8 cellular contexts compared by ENCODE assay signal in genomic region chr5:115170128-115170923, GRCh38. TPM values are rescaled to one million over a fixed set of nuclear protein-coding genes. Genes with fewer than 3 reads are reported as not detected.
DNase-seq lines count a peak whose midpoint lies in the region; ATAC-seq and TF ChIP-seq lines count a peak whose summit lies in the region.

No MANE protein-coding gene starts in this region.

- H4K8ac ChIP-seq in neuronal stem cell (ENCODE audit: low read depth, low read length), result peak overlapping the region; percentile 96

- no peak for DNase-seq in CD4-positive, alpha-beta T cell
- DNase-seq in WERI-Rb-1 (peak; percentile 40), fibroblast of gingiva (ENCODE audit: low read depth) (peak; percentile 3), neuronal stem cell (ENCODE audit: low spot score) (no peak), OCI-M2 (lab: John Stamatoyannopoulos, UW; ENCODE audit: unreplicated experiment) (no peak), KG1 (lab: John Stamatoyannopoulos, UW) (no peak)

- peaks cover 10% of the 10 kb centered on the region for H3K9me3 ChIP-seq in CD4-positive, alpha-beta T cell (ENCODE audit: control insufficient read depth, low read length)
- H3K9me3 ChIP-seq in WERI-Rb-1 (ENCODE audit: severe bottlenecking) (peaks cover 4% of the 10 kb centered on the region), neuronal stem cell (replicated peaks in 1 of 2; ENCODE audit: control insufficient read depth in 2 of 2, insufficient read depth in 1 of 2, low read depth in 1 of 2, low read length in 2 of 2) (peaks cover 16 to 21% of the 10 kb centered on the region in 2 donors)

- H4K91ac ChIP-seq in neuronal stem cell (ENCODE audit: low read depth, low read length, poor library complexity), result no peak overlapping the region

- H2BK15ac ChIP-seq in neuronal stem cell (ENCODE audit: low read length), result peak overlapping the region; percentile 89

- no peak for TF ChIP-seq CTCF in CD4-positive, alpha-beta T cell (IDR thresholded peaks at IDR 0.05)
- no peak for TF ChIP-seq CTCF in WERI-Rb-1 (IDR thresholded peaks at IDR 0.05; ENCODE audit: low read depth, low read length)

- H3K79me1 ChIP-seq in neuronal stem cell (ENCODE audit: low read depth, low read length), result peaks cover 14% of the 10 kb centered on the region

- peak overlapping the region; percentile 93 for H3K9ac ChIP-seq in neuronal stem cell (ENCODE audit: low read depth, low read length, poor library complexity)

- peaks cover 28% of the 10 kb centered on the region for H3K36me3 ChIP-seq in WERI-Rb-1
- H3K36me3 ChIP-seq in neuronal stem cell (replicated peaks in 1 of 2; ENCODE audit: control insufficient read depth in 2 of 2, insufficient read depth in 2 of 2, low read length in 2 of 2), result peaks cover 0 to 7% of the 10 kb centered on the region in 2 donors

- no peak overlapping the region for H2BK12ac ChIP-seq in neuronal stem cell (ENCODE audit: low read length)

- no CpG with 5 or more reads among the region's 70 CpGs for WGBS in neuronal stem cell (ENCODE audit: extremely low coverage in 2 of 2, insufficient read length in 2 of 2, insufficient replicate concordance in 1 of 2), 2 donors

- H3K4me2 ChIP-seq in neuronal stem cell (ENCODE audit: insufficient read depth, low read length, poor library complexity, severe bottlenecking), result peak overlapping the region; percentile 84

- H2AFZ ChIP-seq in neuronal stem cell (ENCODE audit: low read length), result peak overlapping the region; percentile 100

- H3K4me3 Mint-ChIP-seq in CD4-positive, alpha-beta T cell, result peak overlapping the region; percentile 85

- no peak for ATAC-seq in CD4-positive, alpha-beta T cell (ENCODE audit: poor library complexity)
- ATAC-seq in GM19372 (IDR thresholded peaks at IDR 0.05; ENCODE audit: low read depth, unreplicated experiment), result peak; percentile 49
- ATAC-seq in HG03280 (IDR thresholded peaks at IDR 0.05; ENCODE audit: unreplicated experiment), result peak; percentile 56

- peaks cover 84% of the 10 kb centered on the region for H3K27me3 ChIP-seq in CD4-positive, alpha-beta T cell (ENCODE audit: control insufficient read depth, insufficient read depth, low read length)
- no peaks in the 10 kb centered on the region for H3K27me3 ChIP-seq in WERI-Rb-1 (ENCODE audit: insufficient read depth, low read depth, severe bottlenecking)
- H3K27me3 ChIP-seq in neuronal stem cell (ENCODE audit: control insufficient read depth in 3 of 3, insufficient read depth in 3 of 3, low read depth in 1 of 3, low read length in 3 of 3), result peaks cover 0 to 56% (median 14%) of the 10 kb centered on the region in 3 experiments

- H3K27ac Mint-ChIP-seq in CD4-positive, alpha-beta T cell, result no peak overlapping the region

- H3K36me3 Mint-ChIP-seq in CD4-positive, alpha-beta T cell (ENCODE audit: low read depth), result no peaks in the 10 kb centered on the region

- peak overlapping the region; percentile 82 for H2BK5ac ChIP-seq in neuronal stem cell (ENCODE audit: low read length)

- H3K4me1 ChIP-seq in neuronal stem cell (ENCODE audit: control insufficient read depth in 2 of 2, insufficient read depth in 1 of 2, low read depth in 1 of 2, low read length in 2 of 2), result peaks cover 0 to 2% of the 10 kb centered on the region in 2 donors

- peak overlapping the region; percentile 99 for H3K18ac ChIP-seq in neuronal stem cell (ENCODE audit: low read length)

- intact Hi-C loops in CD4-positive, alpha-beta T cell (cut with DNase I, micrococcal nuclease), result loop anchor here in 1 of 2 experiments (5.0 to 10.0 kb wide), 2 partner anchors 374 to 457 kb away; partner anchors contain the start of genes FEM1C and TMED7

- H3K4me1 Mint-ChIP-seq in CD4-positive, alpha-beta T cell (ENCODE audit: low read depth), result peaks cover 15% of the 10 kb centered on the region

- H3K4me3 ChIP-seq in WERI-Rb-1 (ENCODE audit: low read depth, low read length), result peak overlapping the region; percentile 86
- H3K4me3 ChIP-seq in neuronal stem cell (ENCODE audit: low read length in 2 of 2), result peak overlapping the region; percentile 93 to 96

- H3K27ac ChIP-seq in CD4-positive, alpha-beta T cell (ENCODE audit: low read depth, low read length), result no peak overlapping the region
- H3K27ac ChIP-seq in WERI-Rb-1 (peak overlapping the region; percentile 94), neuronal stem cell (replicated peaks; ENCODE audit: low read length) (peak overlapping the region; percentile 77)

- POLR2A ChIA-PET in CD4-positive, alpha-beta T cell (lab: Charles Lee), result interaction anchor here (0.9 kb wide), 1 partner anchor 11 kb away, joined by 3 read pairs; no protein-coding TSS in a partner anchor

- peaks cover 5% of the 10 kb centered on the region for H3K9me3 Mint-ChIP-seq in CD4-positive, alpha-beta T cell

- no peak overlapping the region for H2BK120ac ChIP-seq in neuronal stem cell (ENCODE audit: low read depth, low read length)

- no peak overlapping the region for H2AK5ac ChIP-seq in neuronal stem cell (ENCODE audit: low read depth, low read length)

- no peak overlapping the region for H3K14ac ChIP-seq in neuronal stem cell (ENCODE audit: low read length)

- H3K23ac ChIP-seq in neuronal stem cell (ENCODE audit: low read depth, low read length, poor library complexity), result peak overlapping the region; percentile 89

- CTCF ChIA-PET in CD4-positive, alpha-beta T cell (lab: Charles Lee), result no interaction called here

- peaks cover 82% of the 10 kb centered on the region for H3K27me3 Mint-ChIP-seq in CD4-positive, alpha-beta T cell

- peak overlapping the region; percentile 84 for H3K4ac ChIP-seq in neuronal stem cell (ENCODE audit: low read length)

RNA-seq across cellular contexts. Expression of gene TRIM36, which starts 0.6 kb away (rescaled TPM):
- total RNA-seq in CD4-positive, alpha-beta T cell, result under 1 TPM in 1 of 2 experiments, not detected in 1; 0.14 TPM
- polyA plus RNA-seq in neuronal stem cell (2013, experiment 1 of 2), result 17.9 TPM
- 18.4 TPM for polyA plus RNA-seq in neuronal stem cell (2013, experiment 2 of 2)

Comparison
In these comparisons a context has a peak if more than half of its experiments do, and no peak if none do; other contexts are left out.
1. DNase-seq: peak in WERI-Rb-1 (single experiment) and fibroblast of gingiva (single experiment); none in CD4-positive, alpha-beta T cell (0 of 10), neuronal stem cell (single experiment), OCI-M2 (single experiment) and KG1 (single experiment).